Comparison of ENCODE assay signal across 1 cellular context in genomic region chr14:104752735-104753527, GRCh38.
TF ChIP-seq lines count a peak whose summit lies in the region.

Gene SIVA1, plus strand, starts transcription at chr14:104753147. Its CDS starts 55 bp downstream, at chr14:104753202.

TF ChIP-seq in HepG2, 621 proteins besides CTCF, POLR2A, EP300 and RAD21 (continued from another document and continues in another):
- TF ChIP-seq ARID4A (CRISPR knock-in tag; IDR thresholded peaks at IDR 0.05; ENCODE audit: borderline replicate concordance) (peak; percentile 93), HNF4G (IDR thresholded peaks at IDR 0.05; ENCODE audit: borderline replicate concordance, low read depth, low read length) (no peak), HNF4G (CRISPR knock-in tag; IDR thresholded peaks at IDR 0.05; ENCODE audit: borderline replicate concordance, low read depth) (no peak; the same call in 1 of the 2 replicates), ATF6 (CRISPR knock-in tag; conservative IDR thresholded peaks at IDR 0.05) (0 out of 2 replicates have a peak, but pooled peaks have one; percentile 5), SRF (IDR thresholded peaks at IDR 0.05; ENCODE audit: low read depth, low read length) (peak; percentile 50; the same call in 1 of the 2 replicates), ZFAT (CRISPR knock-in tag; conservative IDR thresholded peaks at IDR 0.05) (no peak), MXD3 (CRISPR knock-in tag; IDR thresholded peaks at IDR 0.05) (peak; percentile 82), TIGD3 (CRISPR knock-in tag; IDR thresholded peaks at IDR 0.05; ENCODE audit: borderline replicate concordance) (no peak), BCL6 (CRISPR knock-in tag; IDR thresholded peaks at IDR 0.05) (no peak; the same call in 1 of the 2 replicates), SNAI1 (CRISPR knock-in tag; IDR thresholded peaks at IDR 0.05; ENCODE audit: borderline replicate concordance) (no peak), SNAPC4 (CRISPR knock-in tag; IDR thresholded peaks at IDR 0.05) (peak; percentile 80; the same call in 1 of the 2 replicates), ZNF879 (CRISPR knock-in tag; IDR thresholded peaks at IDR 0.05) (no peak; the same call in 1 of the 2 replicates), ZNF589 (CRISPR knock-in tag; conservative IDR thresholded peaks at IDR 0.05) (peak; percentile 87), ZNF468 (CRISPR knock-in tag; IDR thresholded peaks at IDR 0.05) (no peak), CHD4 (IDR thresholded peaks at IDR 0.05; ENCODE audit: borderline replicate concordance, low read length) (no peak), PCBP2 (optimal IDR thresholded peaks at IDR 0.05; ENCODE audit: low read depth, low read length, poor library complexity, severe bottlenecking) (no peak), TAF1 (CRISPR knock-in tag; IDR thresholded peaks at IDR 0.05) (peak; percentile 83), SIX4 (CRISPR knock-in tag; IDR thresholded peaks at IDR 0.05) (no peak), HINFP (CRISPR knock-in tag; IDR thresholded peaks at IDR 0.05; ENCODE audit: low read depth) (peak; percentile 91), ZNF251 (CRISPR knock-in tag; IDR thresholded peaks at IDR 0.05) (no peak; the same call in 1 of the 2 replicates), SIN3A (IDR thresholded peaks at IDR 0.05; ENCODE audit: borderline replicate concordance, low read depth, low read length) (peak; percentile 49; the same call in 1 of the 2 replicates), ZNF451 (CRISPR knock-in tag; IDR thresholded peaks at IDR 0.05) (peak; percentile 85), GMEB2 (CRISPR knock-in tag; IDR thresholded peaks at IDR 0.05; ENCODE audit: low read depth) (peak; percentile 88), FOXM1 (CRISPR knock-in tag; IDR thresholded peaks at IDR 0.05) (no peak), ZNF20 (CRISPR knock-in tag; IDR thresholded peaks at IDR 0.05) (peak; percentile 18; the same call in 1 of the 2 replicates), ZNF691 (CRISPR knock-in tag; IDR thresholded peaks at IDR 0.05; ENCODE audit: borderline replicate concordance, low read depth) (peak; percentile 66; the same call in 1 of the 2 replicates), ZC3H13 (CRISPR knock-in tag; IDR thresholded peaks at IDR 0.05) (peak; percentile 99), ZNF770 (CRISPR knock-in tag; IDR thresholded peaks at IDR 0.05) (no peak), YEATS4 (CRISPR knock-in tag; IDR thresholded peaks at IDR 0.05; ENCODE audit: borderline replicate concordance) (peak; percentile 86), ZMYM2 (CRISPR knock-in tag; IDR thresholded peaks at IDR 0.05) (peak; percentile 76; the same call in 1 of the 2 replicates), ZBTB33 (CRISPR knock-in tag; IDR thresholded peaks at IDR 0.05) (no peak)
